ENCODE assay signal across 12 cellular contexts in genomic region chr2:20423376-20423775, GRCh38. TPM values are rescaled to one million over a fixed set of nuclear protein-coding genes. Genes with fewer than 3 reads are reported as not detected.
A peak's percentile ranks its signal among the peaks of the same experiment; 100 is the strongest.
DNase-seq lines count a peak whose midpoint lies in the region; TF ChIP-seq lines count a peak whose summit lies in the region.
"Had no signal": no experiment of that assay in that cellular context is flagged by ENCODE, and none has a peak within 500 bp of the region (broad histone marks: within the 10 kb centered on the region; RNA-seq: fewer than 3 reads in every experiment).

No MANE protein-coding gene starts in this region.

- WGBS in ovary, 3 donors, result 70 to 81% (median 78%) methylated on average over 6 of the region's 6 CpGs

- no peaks in the 10 kb centered on the region for H3K9me3 ChIP-seq in right atrium auricular region
- H3K9me3 ChIP-seq in ovary, result no peaks in the 10 kb centered on the region
- no peaks in the 10 kb centered on the region for H3K9me3 ChIP-seq in vagina
- H3K9me3 ChIP-seq: mucosa of descending colon, prostate gland had no signal

- in situ Hi-C loops in brain microvascular endothelial cell (cut with HindIII; ENCODE audit: low pct_ligation_motif_present, low sequenced_read_pairs), result loop anchor here (25.0 kb wide), 1 partner anchor 214 kb away; no protein-coding TSS in a partner anchor

- TF ChIP-seq POLR2A in ovary (IDR thresholded peaks at IDR 0.05) (no peak), vagina (IDR thresholded peaks at IDR 0.05) (no peak)

- H3K4me3 ChIP-seq in right atrium auricular region (no peak overlapping the region), ovary (no peak overlapping the region), vagina (no peak overlapping the region), brain microvascular endothelial cell (ENCODE audit: low read depth, low read length) (no peak overlapping the region)
- H3K4me3 ChIP-seq: mucosa of descending colon, prostate gland had no signal

- peaks cover 0 to 35% of the 10 kb centered on the region in 2 donors for H3K4me1 ChIP-seq in right atrium auricular region
- peaks cover 21% of the 10 kb centered on the region for H3K4me1 ChIP-seq in ovary (ENCODE audit: insufficient read depth)
- peaks cover 61% of the 10 kb centered on the region for H3K4me1 ChIP-seq in vagina
- H3K4me1 ChIP-seq: prostate gland had no signal

- TF ChIP-seq CTCF in right atrium auricular region (IDR thresholded peaks at IDR 0.05) (no peak), ovary (IDR thresholded peaks at IDR 0.05) (no peak), vagina (IDR thresholded peaks at IDR 0.05) (no peak), brain microvascular endothelial cell (IDR thresholded peaks at IDR 0.05; ENCODE audit: low read depth, low read length, missing control alignments) (no peak)

- peak; percentile 16 for DNase-seq in right atrium auricular region (ENCODE audit: low spot score)
- DNase-seq in cardiac septum (ENCODE audit: low spot score), result no peak
- peak; percentile 11 for DNase-seq in iris pigment epithelial cell (ENCODE audit: low read depth)
- DNase-seq in ovary, result no peak
- DNase-seq in vagina (ENCODE audit: extremely low spot score in 2 of 2), result peak; percentile 61 to 65
- DNase-seq in NCI-H146 (lab: John Stamatoyannopoulos, UW), result no peak
- no peak for DNase-seq in brain microvascular endothelial cell
- DNase-seq in stimulated activated CD4-positive, alpha-beta T cell treated with anti-CD3 and anti-CD28 coated beads, Interleukin-1b, Interleukin-23, amount 100 ng/mL, for 48 hours, result no peak
- DNase-seq: activated gamma-delta T cell, mucosa of descending colon, NCI-H526 treated with DMSO at 0.1 percent for 48 hours had no signal

- H3K27ac ChIP-seq in right atrium auricular region (peak overlapping the region in 1 of 2 donors; percentile 81), ovary (peak overlapping the region; percentile 2 to 28), vagina (peak overlapping the region; percentile 83), brain microvascular endothelial cell (no peak overlapping the region)

- H3K27me3 ChIP-seq in right atrium auricular region, result no peaks in the 10 kb centered on the region
- H3K27me3 ChIP-seq in ovary, result no peaks in the 10 kb centered on the region
- H3K27me3 ChIP-seq in vagina, result no peaks in the 10 kb centered on the region
- H3K27me3 ChIP-seq in brain microvascular endothelial cell (replicated peaks), result no peaks in the 10 kb centered on the region

- H3K36me3 ChIP-seq in right atrium auricular region (no peaks in the 10 kb centered on the region), ovary (no peaks in the 10 kb centered on the region), vagina (no peaks in the 10 kb centered on the region), brain microvascular endothelial cell (replicated peaks) (no peaks in the 10 kb centered on the region)
- H3K36me3 ChIP-seq: prostate gland had no signal

- intact Hi-C loops in cardiac septum (cut with DNase I) (no loop called here), ovary (cut with DNase I) (no loop called here), vagina (cut with DNase I) (loop anchor here (5.0 kb wide), 1 partner anchor 214 kb away; no protein-coding TSS in a partner anchor)

- TF ChIP-seq EP300 in ovary (IDR thresholded peaks at IDR 0.05), result no peak

RNA-seq across cellular contexts. Expression of gene RHOB, which starts 23.5 kb away (rescaled TPM):
- total RNA-seq in right atrium auricular region (100 to 1,000 TPM; 471 to 664 TPM), cardiac septum (98.4 TPM), ovary (1,000 to 10,000 TPM in 2 of 7 donors, 100 to 1,000 TPM in 5; 315 to 1,363 (median 467) TPM), vagina (1,771 TPM)
- 100 to 1,000 TPM; 200 to 275 TPM for polyA plus RNA-seq in ovary

Comparison
In these comparisons a context has a peak if more than half of its experiments do, and no peak if none do; other contexts are left out.
1. DNase-seq: peak in right atrium auricular region (single experiment), iris pigment epithelial cell (single experiment) and vagina (2 of 2); none in cardiac septum (single experiment), ovary (0 of 5), NCI-H146 (single experiment), brain microvascular endothelial cell (single experiment) and stimulated activated CD4-positive, alpha-beta T cell treated with anti-CD3 and anti-CD28 coated beads, Interleukin-1b, Interleukin-23, amount 100 ng/mL, for 48 hours (single experiment).